In the genomic region with DNA sequence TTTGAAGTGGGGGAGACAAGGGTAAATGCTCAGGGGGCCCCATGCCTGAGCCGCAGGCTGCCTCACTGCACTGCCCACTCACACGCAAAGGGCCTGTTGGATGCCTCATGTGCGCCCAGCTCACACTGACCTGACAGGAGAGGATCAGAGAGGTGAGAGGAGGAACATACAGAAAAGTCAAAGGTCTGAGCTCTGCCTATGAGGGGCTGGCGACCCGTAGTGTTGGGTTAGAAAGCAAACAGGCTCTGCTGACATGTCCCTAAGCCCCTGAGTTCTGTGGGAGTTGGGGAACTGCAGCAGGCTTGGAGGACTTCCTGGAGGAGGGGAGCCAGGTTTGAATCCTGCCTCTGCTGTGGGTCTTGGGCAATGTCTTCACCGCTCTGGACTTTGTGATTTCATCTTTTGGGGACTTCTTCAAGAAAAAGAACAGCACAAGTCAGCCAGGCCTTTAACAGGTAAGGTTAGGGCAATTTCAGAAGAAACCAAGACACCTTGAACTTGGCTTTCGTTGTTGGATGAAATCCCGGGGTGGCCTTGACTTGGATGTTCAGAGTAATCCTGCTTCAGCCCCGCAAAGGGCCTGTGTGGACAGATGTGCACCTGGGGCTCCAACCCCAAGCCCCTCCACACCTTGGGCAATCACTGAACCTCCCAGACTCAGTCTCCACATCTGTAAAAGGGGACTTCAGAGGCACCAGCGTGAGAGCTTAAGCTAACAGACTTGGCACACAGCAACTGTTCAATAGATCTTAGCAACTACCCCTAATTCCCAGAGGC, we compare ENCODE assay signal across 1 cellular context.
A peak's percentile ranks its signal among the peaks of the same experiment; 100 is the strongest.
TF ChIP-seq lines count a peak whose summit lies in the region.

No MANE protein-coding gene starts in this region.

TF ChIP-seq in HepG2, 621 proteins besides CTCF, POLR2A, EP300 and RAD21 (continued from another document):
- TF ChIP-seq, protein P1, sequence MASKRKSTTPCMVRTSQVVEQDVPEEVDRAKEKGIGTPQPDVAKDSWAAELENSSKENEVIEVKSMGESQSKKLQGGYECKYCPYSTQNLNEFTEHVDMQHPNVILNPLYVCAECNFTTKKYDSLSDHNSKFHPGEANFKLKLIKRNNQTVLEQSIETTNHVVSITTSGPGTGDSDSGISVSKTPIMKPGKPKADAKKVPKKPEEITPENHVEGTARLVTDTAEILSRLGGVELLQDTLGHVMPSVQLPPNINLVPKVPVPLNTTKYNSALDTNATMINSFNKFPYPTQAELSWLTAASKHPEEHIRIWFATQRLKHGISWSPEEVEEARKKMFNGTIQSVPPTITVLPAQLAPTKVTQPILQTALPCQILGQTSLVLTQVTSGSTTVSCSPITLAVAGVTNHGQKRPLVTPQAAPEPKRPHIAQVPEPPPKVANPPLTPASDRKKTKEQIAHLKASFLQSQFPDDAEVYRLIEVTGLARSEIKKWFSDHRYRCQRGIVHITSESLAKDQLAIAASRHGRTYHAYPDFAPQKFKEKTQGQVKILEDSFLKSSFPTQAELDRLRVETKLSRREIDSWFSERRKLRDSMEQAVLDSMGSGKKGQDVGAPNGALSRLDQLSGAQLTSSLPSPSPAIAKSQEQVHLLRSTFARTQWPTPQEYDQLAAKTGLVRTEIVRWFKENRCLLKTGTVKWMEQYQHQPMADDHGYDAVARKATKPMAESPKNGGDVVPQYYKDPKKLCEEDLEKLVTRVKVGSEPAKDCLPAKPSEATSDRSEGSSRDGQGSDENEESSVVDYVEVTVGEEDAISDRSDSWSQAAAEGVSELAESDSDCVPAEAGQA (IDR thresholded peaks at IDR 0.05; ENCODE audit: low read depth): no peak
- TF ChIP-seq, protein P1 (CRISPR knock-in tag; IDR thresholded peaks at IDR 0.05; ENCODE audit: borderline replicate concordance): no peak
- TF ChIP-seq, protein P2, sequence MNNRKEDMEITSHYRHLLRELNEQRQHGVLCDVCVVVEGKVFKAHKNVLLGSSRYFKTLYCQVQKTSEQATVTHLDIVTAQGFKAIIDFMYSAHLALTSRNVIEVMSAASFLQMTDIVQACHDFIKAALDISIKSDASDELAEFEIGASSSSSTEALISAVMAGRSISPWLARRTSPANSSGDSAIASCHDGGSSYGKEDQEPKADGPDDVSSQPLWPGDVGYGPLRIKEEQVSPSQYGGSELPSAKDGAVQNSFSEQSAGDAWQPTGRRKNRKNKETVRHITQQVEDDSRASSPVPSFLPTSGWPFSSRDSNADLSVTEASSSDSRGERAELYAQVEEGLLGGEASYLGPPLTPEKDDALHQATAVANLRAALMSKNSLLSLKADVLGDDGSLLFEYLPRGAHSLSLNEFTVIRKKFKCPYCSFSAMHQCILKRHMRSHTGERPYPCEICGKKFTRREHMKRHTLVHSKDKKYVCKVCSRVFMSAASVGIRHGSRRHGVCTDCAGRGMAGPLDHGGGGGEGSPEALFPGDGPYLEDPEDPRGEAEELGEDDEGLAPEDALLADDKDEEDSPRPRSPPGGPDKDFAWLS (CRISPR knock-in tag; IDR thresholded peaks at IDR 0.05; ENCODE audit: borderline replicate concordance): no peak
- TF ChIP-seq MTA3 (CRISPR knock-in tag; IDR thresholded peaks at IDR 0.05): no peak
- TF ChIP-seq, protein P3, sequence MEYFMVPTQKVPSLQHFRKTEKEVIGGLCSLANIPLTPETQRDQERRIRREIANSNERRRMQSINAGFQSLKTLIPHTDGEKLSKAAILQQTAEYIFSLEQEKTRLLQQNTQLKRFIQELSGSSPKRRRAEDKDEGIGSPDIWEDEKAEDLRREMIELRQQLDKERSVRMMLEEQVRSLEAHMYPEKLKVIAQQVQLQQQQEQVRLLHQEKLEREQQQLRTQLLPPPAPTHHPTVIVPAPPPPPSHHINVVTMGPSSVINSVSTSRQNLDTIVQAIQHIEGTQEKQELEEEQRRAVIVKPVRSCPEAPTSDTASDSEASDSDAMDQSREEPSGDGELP (IDR thresholded peaks at IDR 0.05; ENCODE audit: borderline replicate concordance, low read depth): no peak
- no peak for TF ChIP-seq ZNF564 (CRISPR knock-in tag; IDR thresholded peaks at IDR 0.05)
- peak; percentile 83 for TF ChIP-seq ZFP36 (IDR thresholded peaks at IDR 0.05; ENCODE audit: borderline replicate concordance, low read depth, low read length, partially characterized antibody)
- TF ChIP-seq KDM1A (CRISPR knock-in tag; IDR thresholded peaks at IDR 0.05): peak; percentile 55; the same call in 1 of the 2 replicates
